Comparison of ENCODE assay signal across 9 cellular contexts in genomic region chr5:175444905-175445456, GRCh38. TPM values are rescaled to one million over a fixed set of nuclear protein-coding genes. Genes with fewer than 3 reads are reported as not detected.
DNase-seq lines count a peak whose midpoint lies in the region; ATAC-seq and TF ChIP-seq lines count a peak whose summit lies in the region.
"Had no signal": no experiment of that assay in that cellular context is flagged by ENCODE, and none has a peak within 500 bp of the region (broad histone marks: within the 10 kb centered on the region; RNA-seq: fewer than 3 reads in every experiment).

No MANE protein-coding gene starts in this region.

- no peaks in the 10 kb centered on the region; the same call in 2 of the 3 replicates for H3K36me3 Mint-ChIP-seq in GM23338 (ENCODE audit: low read depth)
- no peaks in the 10 kb centered on the region for H3K36me3 Mint-ChIP-seq in brain
- peaks cover 0 to 1% (median 0%) of the 10 kb centered on the region in 3 donors for H3K36me3 Mint-ChIP-seq in naive thymus-derived CD8-positive, alpha-beta T cell

- H3F3A ChIP-seq in GM23338 (replicated peaks; ENCODE audit: low read depth): no peaks in the 10 kb centered on the region

- H3K27ac Mint-ChIP-seq in GM23338 (no peak overlapping the region), brain (peak overlapping the region in 1 of 5 experiments; percentile 35)
- H3K27ac Mint-ChIP-seq in naive thymus-derived CD8-positive, alpha-beta T cell: peak overlapping the region in 1 of 10 donors; percentile 63

- WGBS in prostate gland: 40% methylated on average over 34 of the region's 37 CpGs

- no peaks in the 10 kb centered on the region; the same call in 1 of the 3 replicates for H3K9me3 Mint-ChIP-seq in GM23338
- H3K9me3 Mint-ChIP-seq in brain: peaks cover 3 to 10% (median 5%) of the 10 kb centered on the region in 5 experiments
- no peaks in the 10 kb centered on the region for H3K9me3 Mint-ChIP-seq in naive thymus-derived CD8-positive, alpha-beta T cell

- no peak for TF ChIP-seq CTCF in AG04450 (IDR thresholded peaks at IDR 0.05; ENCODE audit: low read depth, low read length)
- TF ChIP-seq CTCF in GM23338 (conservative IDR thresholded peaks at IDR 0.05; ENCODE audit: low read depth in 2 of 2): 0 out of 4 replicates have a peak, but pooled peaks of 1 of the 2 experiments have one; percentile 1
- TF ChIP-seq CTCF in brain (conservative IDR thresholded peaks at IDR 0.05): peak in 1 of 2 experiments; percentile 48
- TF ChIP-seq CTCF in prostate gland (IDR thresholded peaks at IDR 0.05): no peak

- peak overlapping the region; percentile 95 for H3K4me2 ChIP-seq in GM23338

- H3K27me3 ChIP-seq in AG04450 (ENCODE audit: control insufficient read depth, insufficient read depth, low read length) (peaks cover 10% of the 10 kb centered on the region), GM23338 (ENCODE audit: insufficient read depth) (peaks cover 69% of the 10 kb centered on the region), prostate gland (replicated peaks; ENCODE audit: insufficient read depth) (no peaks in the 10 kb centered on the region)

- no peaks in the 10 kb centered on the region for H3K79me2 ChIP-seq in GM23338 (replicated peaks; ENCODE audit: insufficient read depth)

- peak overlapping the region; percentile 99 for H2AFZ ChIP-seq in GM23338

- H3K27ac ChIP-seq in AG04450 (ENCODE audit: low read depth, low read length): no peak overlapping the region
- H3K27ac ChIP-seq in GM23338 (ENCODE audit: low read depth): no peak overlapping the region
- no peak overlapping the region for H3K27ac ChIP-seq in prostate gland

- POLR2A ChIA-PET in AG04450 (lab: Yijun Ruan, JAX): no interaction called here
- POLR2A ChIA-PET in naive thymus-derived CD8-positive, alpha-beta T cell (lab: Charles Lee): no interaction called here

- no peaks in the 10 kb centered on the region for H3K9me2 ChIP-seq in GM23338 (ENCODE audit: insufficient read depth)

- H3K4me3 Mint-ChIP-seq in GM23338: peak overlapping the region; percentile 78
- H3K4me3 Mint-ChIP-seq in brain: peak overlapping the region; percentile 81 to 86 (median 81)
- H3K4me3 Mint-ChIP-seq in naive thymus-derived CD8-positive, alpha-beta T cell: peak overlapping the region in 9 of 10 donors; percentile 65 to 85 (median 75)

- H3K36me3 ChIP-seq in GM23338 (ENCODE audit: insufficient read depth): no peaks in the 10 kb centered on the region
- H3K36me3 ChIP-seq in prostate gland: no peaks in the 10 kb centered on the region
- H3K36me3 ChIP-seq: MG63 had no signal

- intact Hi-C loops in prostate gland (cut with DNase I): loop anchor here (2.0 kb wide), 1 partner anchor 492 kb away; no protein-coding TSS in a partner anchor

- H3K4me1 ChIP-seq in GM23338 (ENCODE audit: insufficient read depth) (peaks cover 35% of the 10 kb centered on the region), prostate gland (replicated peaks) (no peaks in the 10 kb centered on the region)

- TF ChIP-seq POLR2A in prostate gland (IDR thresholded peaks at IDR 0.05): no peak

- H3K4me3 ChIP-seq in AG04450 (ENCODE audit: low read depth, low read length) (0 out of 2 replicates have a peak overlapping the region, but pooled peaks have one; percentile 22), GM23338 (peak overlapping the region; percentile 66), prostate gland (peak overlapping the region in 1 of 2 donors; percentile 29)

- CTCF ChIA-PET in AG04450 (lab: Charles Lee): interaction anchor here (1.0 to 4.0 kb wide), 5 partner anchors 16 to 495 kb away, joined by 3 to 51 read pairs (median 9); no protein-coding TSS in a partner anchor

- ATAC-seq in GM23338: peak; percentile 29
- ATAC-seq in naive thymus-derived CD8-positive, alpha-beta T cell: no peak

- H3K9me3 ChIP-seq in AG04450 (ENCODE audit: control insufficient read depth, insufficient read depth, low read length): no peaks in the 10 kb centered on the region
- no peaks in the 10 kb centered on the region for H3K9me3 ChIP-seq in prostate gland
- H3K9me3 ChIP-seq: MG63 had no signal

- no peaks in the 10 kb centered on the region for H4K20me1 ChIP-seq in GM23338 (replicated peaks; ENCODE audit: insufficient read depth)

- H3K27me3 Mint-ChIP-seq in GM23338 (ENCODE audit: insufficient read depth, low read depth, poor library complexity) (peaks cover 36% of the 10 kb centered on the region), brain (peaks cover 67% of the 10 kb centered on the region)
- H3K27me3 Mint-ChIP-seq in naive thymus-derived CD8-positive, alpha-beta T cell: peaks cover 21 to 75% (median 47%) of the 10 kb centered on the region in 5 donors

- H3K4me1 Mint-ChIP-seq in GM23338: peaks cover 35% of the 10 kb centered on the region
- peaks cover 28% of the 10 kb centered on the region for H3K4me1 Mint-ChIP-seq in brain
- peaks cover 2 to 10% (median 6%) of the 10 kb centered on the region in 4 donors for H3K4me1 Mint-ChIP-seq in naive thymus-derived CD8-positive, alpha-beta T cell

- DNase-seq in AG04450 (ENCODE audit: low read depth, low spot score) (no peak), GM23338 (ENCODE audit: low spot score) (peak; percentile 64), globus pallidus (ENCODE audit: low spot score) (no peak), cerebellum (ENCODE audit: low spot score) (no peak), NOMO-1 treated with dmso at 0.1 percent for 144 hours (lab: John Stamatoyannopoulos, UW; ENCODE audit: unreplicated experiment) (no peak), prostate gland (ENCODE audit: low spot score) (no peak)
- DNase-seq in naive thymus-derived CD8-positive, alpha-beta T cell: no peak

TF ChIP-seq in GM23338, 12 proteins besides CTCF, POLR2A, EP300 and RAD21 (continues in another document):
- TF ChIP-seq ZNF114 (CRISPR knock-in tag; IDR thresholded peaks at IDR 0.05) (no peak), EZH2phosphoT487 (IDR thresholded peaks at IDR 0.05; ENCODE audit: unreplicated experiment) (no peak), REST (IDR thresholded peaks at IDR 0.05; ENCODE audit: unreplicated experiment) (no peak), EZH2 (IDR thresholded peaks at IDR 0.05; ENCODE audit: low read depth, unreplicated experiment) (no peak), POLR2AphosphoS5 (IDR thresholded peaks at IDR 0.05; ENCODE audit: low read depth) (no peak), ETS1 (IDR thresholded peaks at IDR 0.05) (no peak)

RNA-seq across cellular contexts. Expression of gene DRD1, which starts 1.0 kb away (rescaled TPM):
- polyA plus RNA-seq in AG04450 (2011; rRNA removed) (0.11 TPM in 2 replicates), GM23338 (2016; fragmentation: Nextera tagmentation; extraction: Ambion mirVana) (0.11 TPM in 1 of 2 replicates, not detected in the other), brain (ENCODE audit: insufficient read depth, low read depth, low replicate concordance) (0.44 TPM)
- polyA minus RNA-seq in AG04450 (2011; rRNA and poly(A)+ RNA removed): 0.09 TPM in 2 replicates
- total RNA-seq in GM23338 (2014; rRNA removed; shearing (Covaris generic)): 0.14 TPM in 1 of 2 replicates, not detected in the other
- not detected for total RNA-seq in naive thymus-derived CD8-positive, alpha-beta T cell
- polyA plus RNA-seq in naive thymus-derived CD8-positive, alpha-beta T cell: not detected
- total RNA-seq in cerebellum (1.3 TPM), prostate gland (under 1 TPM; 0.28 to 0.77 TPM)

RNA-seq across cellular contexts. Expression of gene SFXN1, which starts 33.4 kb away (rescaled TPM):
- polyA plus RNA-seq in AG04450 (2011; rRNA removed): 125 and 126 TPM in 2 replicates
- 158 TPM in 2 replicates for polyA minus RNA-seq in AG04450 (2011; rRNA and poly(A)+ RNA removed)
- total RNA-seq in GM23338 (2014; rRNA removed; shearing (Covaris generic)): 97.7 and 121 TPM in 2 replicates
- polyA plus RNA-seq in GM23338 (2016; fragmentation: Nextera tagmentation; extraction: Ambion mirVana): 39.8 and 44.0 TPM in 2 replicates
- 27.8 TPM for polyA plus RNA-seq in brain (ENCODE audit: insufficient read depth, low read depth, low replicate concordance)
- 10 to 100 TPM; 76.3 to 93.0 TPM for total RNA-seq in naive thymus-derived CD8-positive, alpha-beta T cell
- 10 to 100 TPM; 54.0 to 76.9 (median 57.4) TPM for polyA plus RNA-seq in naive thymus-derived CD8-positive, alpha-beta T cell
- 68.9 TPM for total RNA-seq in cerebellum
- total RNA-seq in prostate gland: 10 to 100 TPM; 35.6 to 44.3 TPM
